In the genomic region with DNA sequence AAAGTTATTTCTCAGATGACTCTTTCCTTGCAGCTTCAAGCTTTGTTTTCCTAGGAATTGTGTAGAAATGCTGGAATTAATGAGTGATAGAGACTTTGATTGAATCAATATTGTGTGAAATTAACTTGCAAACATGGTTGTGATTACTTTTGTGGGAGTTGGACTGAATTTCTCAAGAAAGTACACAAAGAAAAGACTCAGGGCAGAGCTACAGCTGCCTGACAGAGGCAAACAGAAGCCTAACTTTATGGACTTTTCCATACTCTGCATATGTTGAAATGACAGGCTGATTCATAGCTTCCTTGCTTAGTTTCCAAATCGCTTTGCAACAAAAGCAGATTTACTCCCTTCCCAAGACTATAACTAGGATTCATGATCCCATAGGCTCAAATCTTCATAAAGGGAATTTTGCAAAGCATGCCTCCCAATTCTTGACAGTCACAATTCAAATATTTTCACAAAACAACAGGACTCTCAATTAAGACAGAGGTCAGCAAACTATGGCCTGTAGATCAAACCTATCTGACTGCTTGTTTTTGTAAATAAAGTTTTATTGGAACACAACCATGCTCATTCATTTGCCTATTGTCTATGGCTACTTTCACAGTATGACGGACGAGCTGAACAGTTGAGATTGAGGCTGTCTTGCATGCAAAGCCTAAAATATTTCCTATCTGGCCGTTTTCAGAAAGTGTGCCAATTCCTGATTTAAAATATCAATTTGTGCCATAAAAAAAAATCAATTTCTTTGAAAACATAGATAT, we compare ENCODE assay signal across 18 cellular contexts. TPM values are rescaled to one million over a fixed set of nuclear protein-coding genes. Genes with fewer than 3 reads are reported as not detected.
A peak's percentile ranks its signal among the peaks of the same experiment; 100 is the strongest.
DNase-seq lines count a peak whose midpoint lies in the region; ATAC-seq and TF ChIP-seq lines count a peak whose summit lies in the region.
"Had no signal": no experiment of that assay in that cellular context is flagged by ENCODE, and none has a peak within 500 bp of the region (broad histone marks: within the 10 kb centered on the region; RNA-seq: fewer than 3 reads in every experiment).

No MANE protein-coding gene starts in this region.

- H3K36me3 ChIP-seq in ACC112 (ENCODE audit: insufficient read depth, low read length) (peaks cover 43% of the 10 kb centered on the region), liver (ENCODE audit: control insufficient read depth in 4 of 4, insufficient read depth in 3 of 4, low read depth in 1 of 4, low read length in 3 of 4) (peaks cover 0 to 3% (median 0%) of the 10 kb centered on the region in 4 donors)

- DNase-seq in HFFc6, result peak; percentile 42
- DNase-seq in dermis blood vessel endothelial cell, result peak; percentile 65
- no peak for DNase-seq in NCI-H187 (lab: John Stamatoyannopoulos, UW)
- DNase-seq in NCI-H345 treated with DMSO at 0.1 percent for 48 hours (lab: John Stamatoyannopoulos, UW; ENCODE audit: unreplicated experiment), result no peak
- no peak for DNase-seq in mesenteric fat pad (ENCODE audit: low spot score)
- DNase-seq in activated CD4-positive, alpha-beta T cell treated with anti-CD3 and anti-CD28 coated beads for 36 hours, result no peak
- DNase-seq: activated CD4-positive, alpha-beta T cell treated with anti-CD3 and anti-CD28 coated beads for 4 hours; AML-193; anterior cingulate cortex; hypothalamus; KG1; NCI-H1694 treated with DMSO at 0.1 percent for 48 hours; NCI-H69 had no signal

- H3K27ac Mint-ChIP-seq in HFFc6, result peak overlapping the region; percentile 52
- H3K27ac Mint-ChIP-seq in activated CD4-positive, alpha-beta T cell treated with anti-CD3 and anti-CD28 coated beads for 36 hours, result no peak overlapping the region
- H3K27ac Mint-ChIP-seq: memory B cell; T-helper 2 cell treated with Interferon-gamma antibody and Interleukin-4, amounts not matched to agents 5 μg/mL and 100 μg/mL, for 36 hours had no signal

- TF ChIP-seq CTCF in HFFc6 (IDR thresholded peaks at IDR 0.05) (no peak), liver (IDR thresholded peaks at IDR 0.05; ENCODE audit: low read depth, low read length, missing input control) (no peak)

- H3K4me3 ChIP-seq in ACC112 (ENCODE audit: low read depth, low read length) (no peak overlapping the region), liver (ENCODE audit: low read depth in 1 of 3, low read length in 3 of 3) (no peak overlapping the region)

- H3K9me3 ChIP-seq in liver (ENCODE audit: control insufficient read depth in 4 of 4, low read length in 3 of 4), result no peaks in the 10 kb centered on the region

- peak overlapping the region; percentile 59 for H3K27ac ChIP-seq in ACC112 (ENCODE audit: low read depth, low read length)
- no peak overlapping the region for H3K27ac ChIP-seq in liver (ENCODE audit: low read depth in 1 of 2, low read length in 2 of 2)

- peaks cover 90% of the 10 kb centered on the region for H3K79me2 ChIP-seq in ACC112 (ENCODE audit: control insufficient read depth, insufficient read depth, low read length, unreplicated experiment)

- intact Hi-C loops in activated CD4-positive, alpha-beta T cell treated with anti-CD3 and anti-CD28 coated beads for 36 hours (cut with DNase I, micrococcal nuclease), result no loop called here

- no peak overlapping the region for H3K4me3 Mint-ChIP-seq in HFFc6
- H3K4me3 Mint-ChIP-seq in activated CD4-positive, alpha-beta T cell treated with anti-CD3 and anti-CD28 coated beads for 36 hours, result no peak overlapping the region
- H3K4me3 Mint-ChIP-seq: memory B cell; T-helper 2 cell treated with Interferon-gamma antibody and Interleukin-4, amounts not matched to agents 5 μg/mL and 100 μg/mL, for 36 hours; type B pancreatic cell had no signal

- H3K27me3 Mint-ChIP-seq in HFFc6 (ENCODE audit: insufficient read depth), result peaks cover 2% of the 10 kb centered on the region; the same call in 1 of the 2 replicates
- peaks cover 6% of the 10 kb centered on the region for H3K27me3 Mint-ChIP-seq in activated CD4-positive, alpha-beta T cell treated with anti-CD3 and anti-CD28 coated beads for 36 hours
- H3K27me3 Mint-ChIP-seq: type B pancreatic cell had no signal

- H3K36me3 Mint-ChIP-seq in HFFc6 (ENCODE audit: low read depth), result peaks cover 71% of the 10 kb centered on the region
- no peaks in the 10 kb centered on the region for H3K36me3 Mint-ChIP-seq in activated CD4-positive, alpha-beta T cell treated with anti-CD3 and anti-CD28 coated beads for 36 hours (ENCODE audit: low read depth)
- H3K36me3 Mint-ChIP-seq: memory B cell had no signal

- peaks cover 56% of the 10 kb centered on the region for H3K4me1 Mint-ChIP-seq in HFFc6 (ENCODE audit: low read depth)
- peaks cover 8% of the 10 kb centered on the region for H3K4me1 Mint-ChIP-seq in activated CD4-positive, alpha-beta T cell treated with anti-CD3 and anti-CD28 coated beads for 36 hours
- H3K4me1 Mint-ChIP-seq: memory B cell had no signal

- H3K4me1 ChIP-seq in ACC112 (ENCODE audit: control insufficient read depth, insufficient read depth, low read length, unreplicated experiment) (peaks cover 48% of the 10 kb centered on the region), liver (ENCODE audit: control insufficient read depth in 4 of 4, insufficient read depth in 4 of 4, low read length in 3 of 4) (peaks cover 2 to 11% (median 9%) of the 10 kb centered on the region in 4 donors)

- peak in 1 of 2 donors; percentile 14 for TF ChIP-seq RAD21 in liver (IDR thresholded peaks at IDR 0.05)

- POLR2A ChIA-PET in activated CD4-positive, alpha-beta T cell treated with anti-CD3 and anti-CD28 coated beads for 36 hours (lab: Charles Lee), result no interaction called here

- H3K27me3 ChIP-seq in ACC112 (ENCODE audit: insufficient read depth, low read length) (no peaks in the 10 kb centered on the region), liver (ENCODE audit: control insufficient read depth in 4 of 4, insufficient read depth in 4 of 4, low read length in 3 of 4) (no peaks in the 10 kb centered on the region)

- CTCF ChIA-PET in activated CD4-positive, alpha-beta T cell treated with anti-CD3 and anti-CD28 coated beads for 36 hours (lab: Charles Lee), result no interaction called here

- no peak overlapping the region for H2AFZ ChIP-seq in ACC112 (ENCODE audit: low read length, unreplicated experiment)

- ATAC-seq in activated CD4-positive, alpha-beta T cell treated with anti-CD3 and anti-CD28 coated beads for 36 hours, result no peak

- 81% methylated on average over 4 of the region's 4 CpGs for WGBS in liver

- H3K9me3 Mint-ChIP-seq in HFFc6, result no peaks in the 10 kb centered on the region
- no peaks in the 10 kb centered on the region for H3K9me3 Mint-ChIP-seq in activated CD4-positive, alpha-beta T cell treated with anti-CD3 and anti-CD28 coated beads for 36 hours (ENCODE audit: low read depth)
- H3K9me3 Mint-ChIP-seq: memory B cell; T-helper 2 cell treated with Interferon-gamma antibody and Interleukin-4, amounts not matched to agents 5 μg/mL and 100 μg/mL, for 36 hours; type B pancreatic cell had no signal

- no peak overlapping the region for H3K9ac ChIP-seq in liver (ENCODE audit: low read depth in 1 of 2, low read length in 2 of 2)

TF ChIP-seq in liver, 16 proteins besides CTCF, POLR2A, EP300 and RAD21 (continues in another document):
- TF ChIP-seq NR2F2 (IDR thresholded peaks at IDR 0.05), result no peak
- TF ChIP-seq FOXA2 (IDR thresholded peaks at IDR 0.05), result peak; percentile 59
- TF ChIP-seq SP1 (IDR thresholded peaks at IDR 0.05), result no peak
- TF ChIP-seq, protein P1, sequence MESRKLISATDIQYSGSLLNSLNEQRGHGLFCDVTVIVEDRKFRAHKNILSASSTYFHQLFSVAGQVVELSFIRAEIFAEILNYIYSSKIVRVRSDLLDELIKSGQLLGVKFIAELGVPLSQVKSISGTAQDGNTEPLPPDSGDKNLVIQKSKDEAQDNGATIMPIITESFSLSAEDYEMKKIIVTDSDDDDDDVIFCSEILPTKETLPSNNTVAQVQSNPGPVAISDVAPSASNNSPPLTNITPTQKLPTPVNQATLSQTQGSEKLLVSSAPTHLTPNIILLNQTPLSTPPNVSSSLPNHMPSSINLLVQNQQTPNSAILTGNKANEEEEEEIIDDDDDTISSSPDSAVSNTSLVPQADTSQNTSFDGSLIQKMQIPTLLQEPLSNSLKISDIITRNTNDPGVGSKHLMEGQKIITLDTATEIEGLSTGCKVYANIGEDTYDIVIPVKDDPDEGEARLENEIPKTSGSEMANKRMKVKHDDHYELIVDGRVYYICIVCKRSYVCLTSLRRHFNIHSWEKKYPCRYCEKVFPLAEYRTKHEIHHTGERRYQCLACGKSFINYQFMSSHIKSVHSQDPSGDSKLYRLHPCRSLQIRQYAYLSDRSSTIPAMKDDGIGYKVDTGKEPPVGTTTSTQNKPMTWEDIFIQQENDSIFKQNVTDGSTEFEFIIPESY (IDR thresholded peaks at IDR 0.05), result no peak
- TF ChIP-seq YY1 (IDR thresholded peaks at IDR 0.05), result peak; percentile 23
- peak in 1 of 2 donors; percentile 75 for TF ChIP-seq JUND (IDR thresholded peaks at IDR 0.05)
- no peak for TF ChIP-seq GABPA (IDR thresholded peaks at IDR 0.05 in 1 of 2, conservative IDR thresholded peaks at IDR 0.05 in 1 of 2)
- TF ChIP-seq, protein P2, sequence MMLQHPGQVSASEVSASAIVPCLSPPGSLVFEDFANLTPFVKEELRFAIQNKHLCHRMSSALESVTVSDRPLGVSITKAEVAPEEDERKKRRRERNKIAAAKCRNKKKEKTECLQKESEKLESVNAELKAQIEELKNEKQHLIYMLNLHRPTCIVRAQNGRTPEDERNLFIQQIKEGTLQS (IDR thresholded peaks at IDR 0.05), result no peak
- TF ChIP-seq RXRA (IDR thresholded peaks at IDR 0.05), result peak; percentile 21 to 52
- TF ChIP-seq EGR1 (IDR thresholded peaks at IDR 0.05; ENCODE audit: low read depth in 2 of 2), result no peak
- no peak for TF ChIP-seq HNF4G (IDR thresholded peaks at IDR 0.05)
- no peak for TF ChIP-seq TAF1 (conservative IDR thresholded peaks at IDR 0.05)
- TF ChIP-seq FOXA1 (IDR thresholded peaks at IDR 0.05), result peak; percentile 8
- TF ChIP-seq, protein P3, sequence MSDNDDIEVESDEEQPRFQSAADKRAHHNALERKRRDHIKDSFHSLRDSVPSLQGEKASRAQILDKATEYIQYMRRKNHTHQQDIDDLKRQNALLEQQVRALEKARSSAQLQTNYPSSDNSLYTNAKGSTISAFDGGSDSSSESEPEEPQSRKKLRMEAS (IDR thresholded peaks at IDR 0.05), result no peak
- peak; percentile 50 to 53 for TF ChIP-seq HNF4A (conservative IDR thresholded peaks at IDR 0.05)

RNA-seq across cellular contexts. Expression of a gene that starts 27.5 kb away (rescaled TPM):
- 100 to 1,000 TPM; 136 to 164 (median 147) TPM for total RNA-seq in HFFc6 (2021; fragmentation: NEBNext Ultra II Directional; extraction: Animal tissue kit (Norgen Biotek cat#: 25700))
- 178 and 209 TPM in 2 replicates for total RNA-seq in dermis blood vessel endothelial cell
- 10 to 100 TPM; 55.0 to 55.6 TPM for total RNA-seq in liver
- polyA plus RNA-seq in liver, result 10 to 100 TPM; 14.6 to 20.6 TPM
- 249 TPM for total RNA-seq in mesenteric fat pad
- under 1 TPM; 0.21 to 0.44 TPM for total RNA-seq in activated CD4-positive, alpha-beta T cell treated with anti-CD3 and anti-CD28 coated beads for 36 hours

Comparison
In these comparisons a context has a peak if more than half of its experiments do, and no peak if none do; other contexts are left out.
1. DNase-seq: peak in HFFc6 (single experiment) and dermis blood vessel endothelial cell (single experiment); none in NCI-H187 (0 of 2), NCI-H345 treated with DMSO at 0.1 percent for 48 hours (single experiment), mesenteric fat pad (single experiment) and activated CD4-positive, alpha-beta T cell treated with anti-CD3 and anti-CD28 coated beads for 36 hours (single experiment).
2. RNA of a gene that starts 27.5 kb away (total RNA-seq): 249 TPM in mesenteric fat pad (single experiment), 178 to 209 TPM in dermis blood vessel endothelial cell, 136 to 164 TPM in HFFc6 and 55.0 to 55.6 TPM in liver; 0.21 to 0.44 TPM in activated CD4-positive, alpha-beta T cell treated with anti-CD3 and anti-CD28 coated beads for 36 hours; every median in the first group is over 10 times any median in the second.